Comparison of ENCODE assay signal across 20 cellular contexts in the genomic region with DNA sequence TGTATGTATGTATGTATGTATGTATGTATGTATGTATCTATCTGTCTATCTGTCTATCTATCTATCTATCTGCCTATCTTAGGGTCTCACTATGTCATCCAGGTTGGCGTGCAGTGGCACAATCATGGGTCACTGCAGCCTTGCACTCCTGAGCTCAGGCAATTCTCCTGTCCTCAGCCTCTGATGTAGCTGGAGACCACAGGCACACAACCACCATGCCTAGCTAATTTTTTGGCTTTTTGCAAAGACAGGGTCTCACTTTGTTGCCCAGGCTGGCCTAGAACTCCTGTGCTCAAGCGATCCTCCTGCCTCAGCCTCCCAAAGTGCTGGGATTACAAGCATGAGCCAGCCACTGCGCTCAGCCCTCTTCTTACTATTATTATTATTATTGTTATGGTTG. TPM values are rescaled to one million over a fixed set of nuclear protein-coding genes. Genes with fewer than 3 reads are reported as not detected.
"Had no signal": no experiment of that assay in that cellular context is flagged by ENCODE, and none has a peak within 500 bp of the region (broad histone marks: within the 10 kb centered on the region; RNA-seq: fewer than 3 reads in every experiment).

No MANE protein-coding gene starts in this region.

RNA-seq across cellular contexts. Expression of gene TPTE, which starts 4.5 kb away (rescaled TPM):
- total RNA-seq: activated naive CD4-positive, alpha-beta T cell treated with anti-CD3 and anti-CD28 coated beads for 36 hours; activated naive CD4-positive, alpha-beta T cell treated with anti-CD3 and anti-CD28 coated beads, Interleukin-2, amount 50 U/mL, for 72 hours; activated naive CD8-positive, alpha-beta T cell treated with anti-CD3 and anti-CD28 coated beads for 36 hours; activated naive CD8-positive, alpha-beta T cell treated with anti-CD3 and anti-CD28 coated beads, Interleukin-2, amount 10 ng/mL, durations not matched to agents 7 days and 5 days; activated T-cell treated with anti-CD3 and anti-CD28 coated beads, Interleukin-2, amount 50 U/mL, for 4 hours; activated T-helper 1 cell treated with anti-CD3 and anti-CD28 coated beads, Interleukin-12 subunit alpha, Interleukin-12 subunit beta, Interleukin-2, Interleukin-4 antibody, amounts not matched to agents 30 ng/mL and 10 ng/mL and 1 ng/mL, durations not matched to agents 14 hours and 24 hours and 36 hours; activated T-helper 17 cell treated with anti-CD3 and anti-CD28 coated beads, Interleukin-2, amount 50 U/mL, for 72 hours; activated T-helper 2 cell treated with anti-CD3 and anti-CD28 coated beads, Interferon-gamma antibody, Interleukin-2, Interleukin-4, amounts not matched to agents 10 μg/mL and 5 μg/mL and 100 μg/mL, durations not matched to agents 14 hours and 24 hours and 36 hours; adrenal gland; aorta; ascending aorta; astrocyte; body of pancreas; breast epithelium; bronchial epithelial cell; cardiac muscle cell; cardiac septum; cerebellum; chondrocyte had no signal
- polyA plus RNA-seq: adipose tissue, cardiac muscle cell had no signal
